8 cellular contexts compared by ENCODE assay signal in genomic region chr3:86774082-86774691, GRCh38.
DNase-seq lines count a peak whose midpoint lies in the region; ATAC-seq, FAIRE-seq and TF ChIP-seq lines count a peak whose summit lies in the region.

No MANE protein-coding gene starts in this region.

- DNase-seq in DMS153 (lab: John Stamatoyannopoulos, UW), result peak; percentile 12
- DNase-seq in SHP77 treated with DMSO at 0.1 percent for 48 hours (lab: John Stamatoyannopoulos, UW), result peak; percentile 24
- peak in 1 of 2 donors; percentile 6 for DNase-seq in frontal cortex (ENCODE audit: low spot score in 2 of 2)
- no peak for DNase-seq in activated T-cell treated with anti-CD3 and anti-CD28 coated beads for 4 hours

- ATAC-seq in HG03139 (IDR thresholded peaks at IDR 0.05; ENCODE audit: unreplicated experiment) (no peak), HG03196 (IDR thresholded peaks at IDR 0.05; ENCODE audit: unreplicated experiment) (no peak), GM21360 (IDR thresholded peaks at IDR 0.05; ENCODE audit: unreplicated experiment) (no peak)

- FAIRE-seq in frontal cortex (lab: Jason Lieb, UNC), result peak; percentile 98

- TF ChIP-seq RAD21 in Ishikawa (IDR thresholded peaks at IDR 0.05; ENCODE audit: low read depth), result peak; percentile 67

- no peak for TF ChIP-seq EP300 in Ishikawa (IDR thresholded peaks at IDR 0.05; ENCODE audit: borderline replicate concordance)

TF ChIP-seq in Ishikawa, 13 proteins besides CTCF, POLR2A, EP300 and RAD21:
- TF ChIP-seq TCF12 (IDR thresholded peaks at IDR 0.05; ENCODE audit: low read depth) (no peak), EGR1 (IDR thresholded peaks at IDR 0.05) (no peak), TAF1 (IDR thresholded peaks at IDR 0.05; ENCODE audit: low read depth) (no peak), ZBTB7A (IDR thresholded peaks at IDR 0.05; ENCODE audit: low read depth) (no peak)
